18 cellular contexts compared by ENCODE assay signal in genomic region chr7:114981323-114981722, GRCh38. TPM values are rescaled to one million over a fixed set of nuclear protein-coding genes. Genes with fewer than 3 reads are reported as not detected.
DNase-seq lines count a peak whose midpoint lies in the region; ATAC-seq and TF ChIP-seq lines count a peak whose summit lies in the region.
"Had no signal": no experiment of that assay in that cellular context is flagged by ENCODE, and none has a peak within 500 bp of the region (broad histone marks: within the 10 kb centered on the region; RNA-seq: fewer than 3 reads in every experiment).

No MANE protein-coding gene starts in this region.

- no peak for ATAC-seq in activated CD4-positive, alpha-beta T cell treated with anti-CD3 and anti-CD28 coated beads for 36 hours
- ATAC-seq in GM18907 (IDR thresholded peaks at IDR 0.05; ENCODE audit: unreplicated experiment) (peak; percentile 34), heart left ventricle (no peak), GM18868 (IDR thresholded peaks at IDR 0.05; ENCODE audit: unreplicated experiment) (no peak)
- ATAC-seq: A549; activated CD4-positive, CD25-positive, alpha-beta regulatory T cell treated with anti-CD3 and anti-CD28 coated beads, Interleukin-2, amount 50 U/mL, for 24 hours; HepG2; stimulated activated naive B cell treated with anti-CD40 and anti-IgM and Interleukin-4, amounts not matched to agents 10 μg/mL and 1 μg/mL and 100 μg/mL, for 72 hours had no signal

- no peak overlapping the region for H3K9ac ChIP-seq in neural progenitor cell

- no peak for TF ChIP-seq POLR2A in heart left ventricle (IDR thresholded peaks at IDR 0.05)

- peaks cover 3% of the 10 kb centered on the region for H3K9me3 Mint-ChIP-seq in activated CD4-positive, alpha-beta T cell treated with anti-CD3 and anti-CD28 coated beads, Interleukin-2, amount 10 ng/mL, durations not matched to agents 24 days and 14 days
- H3K9me3 Mint-ChIP-seq in activated CD4-positive, alpha-beta T cell treated with anti-CD3 and anti-CD28 coated beads for 36 hours (ENCODE audit: low read depth), result no peaks in the 10 kb centered on the region
- no peaks in the 10 kb centered on the region for H3K9me3 Mint-ChIP-seq in neural progenitor cell
- H3K9me3 Mint-ChIP-seq: nephron; stimulated activated naive B cell treated with anti-CD40 and anti-IgM and Interleukin-4, amounts not matched to agents 10 μg/mL and 1 μg/mL and 100 μg/mL, for 72 hours had no signal

- H2AFZ ChIP-seq in neural progenitor cell (replicated peaks), result no peak overlapping the region

- H3K4me3 ChIP-seq in SJCRH30 (no peak overlapping the region), neural progenitor cell (no peak overlapping the region), heart left ventricle (no peak overlapping the region)
- H3K4me3 ChIP-seq: A549, MG63, transverse colon had no signal

- H3K27me3 Mint-ChIP-seq in activated CD4-positive, alpha-beta T cell treated with anti-CD3 and anti-CD28 coated beads, Interleukin-2, amount 10 ng/mL, durations not matched to agents 24 days and 14 days, result no peaks in the 10 kb centered on the region
- H3K27me3 Mint-ChIP-seq in activated CD4-positive, alpha-beta T cell treated with anti-CD3 and anti-CD28 coated beads for 36 hours, result no peaks in the 10 kb centered on the region
- no peaks in the 10 kb centered on the region for H3K27me3 Mint-ChIP-seq in neural progenitor cell (ENCODE audit: insufficient read depth, low read depth)
- H3K27me3 Mint-ChIP-seq: stimulated activated naive B cell treated with anti-CD40 and anti-IgM and Interleukin-4, amounts not matched to agents 10 μg/mL and 1 μg/mL and 100 μg/mL, for 72 hours had no signal

- 82 to 87% (median 85%) methylated on average over 2 of the region's 2 CpGs for WGBS in heart left ventricle, 4 donors

- no peak for TF ChIP-seq CTCF in neural progenitor cell (IDR thresholded peaks at IDR 0.05)
- no peak for TF ChIP-seq CTCF in heart left ventricle (IDR thresholded peaks at IDR 0.05)

- peak overlapping the region; percentile 92; the same call in 1 of the 2 replicates for H3K27ac ChIP-seq in SJCRH30
- no peak overlapping the region for H3K27ac ChIP-seq in neural progenitor cell
- peak overlapping the region in 3 of 12 donors; percentile 61 to 76 (median 63) for H3K27ac ChIP-seq in heart left ventricle
- H3K27ac ChIP-seq: A549, transverse colon had no signal

- no peaks in the 10 kb centered on the region for H3F3A ChIP-seq in neural progenitor cell (ENCODE audit: low read depth)

- no peaks in the 10 kb centered on the region for H4K20me1 ChIP-seq in neural progenitor cell (ENCODE audit: low read depth)

- H3K36me3 Mint-ChIP-seq in activated CD4-positive, alpha-beta T cell treated with anti-CD3 and anti-CD28 coated beads, Interleukin-2, amount 10 ng/mL, durations not matched to agents 24 days and 14 days (ENCODE audit: low read depth), result peaks cover 61% of the 10 kb centered on the region
- peaks cover 47% of the 10 kb centered on the region for H3K36me3 Mint-ChIP-seq in activated CD4-positive, alpha-beta T cell treated with anti-CD3 and anti-CD28 coated beads for 36 hours (ENCODE audit: low read depth)
- peaks cover 2% of the 10 kb centered on the region for H3K36me3 Mint-ChIP-seq in neural progenitor cell

- H3K4me3 Mint-ChIP-seq in activated CD4-positive, alpha-beta T cell treated with anti-CD3 and anti-CD28 coated beads, Interleukin-2, amount 10 ng/mL, durations not matched to agents 24 days and 14 days, result peak overlapping the region; percentile 48
- H3K4me3 Mint-ChIP-seq in activated CD4-positive, alpha-beta T cell treated with anti-CD3 and anti-CD28 coated beads for 36 hours, result no peak overlapping the region
- no peak overlapping the region for H3K4me3 Mint-ChIP-seq in neural progenitor cell
- H3K4me3 Mint-ChIP-seq: nephron; stimulated activated naive B cell treated with anti-CD40 and anti-IgM and Interleukin-4, amounts not matched to agents 10 μg/mL and 1 μg/mL and 100 μg/mL, for 72 hours had no signal

- no peak overlapping the region for H3K4me2 ChIP-seq in neural progenitor cell
- H3K4me2 ChIP-seq: A549 had no signal

- CTCF ChIA-PET in activated CD4-positive, alpha-beta T cell treated with anti-CD3 and anti-CD28 coated beads for 36 hours (lab: Charles Lee), result interaction anchor here (0.6 kb wide), 1 partner anchor 373 kb away, joined by 3 read pairs; no protein-coding TSS in a partner anchor

- peak overlapping the region; percentile 15 for H3K27ac Mint-ChIP-seq in activated CD4-positive, alpha-beta T cell treated with anti-CD3 and anti-CD28 coated beads, Interleukin-2, amount 10 ng/mL, durations not matched to agents 24 days and 14 days
- no peak overlapping the region for H3K27ac Mint-ChIP-seq in activated CD4-positive, alpha-beta T cell treated with anti-CD3 and anti-CD28 coated beads for 36 hours
- H3K27ac Mint-ChIP-seq in neural progenitor cell, result peak overlapping the region; percentile 19
- H3K27ac Mint-ChIP-seq: nephron; stimulated activated naive B cell treated with anti-CD40 and anti-IgM and Interleukin-4, amounts not matched to agents 10 μg/mL and 1 μg/mL and 100 μg/mL, for 72 hours had no signal

- H3K27me3 ChIP-seq in SJCRH30 (no peaks in the 10 kb centered on the region), neural progenitor cell (no peaks in the 10 kb centered on the region), heart left ventricle (no peaks in the 10 kb centered on the region)
- H3K27me3 ChIP-seq: MG63, transverse colon had no signal

- H3K36me3 ChIP-seq in SJCRH30, result peaks cover 21% of the 10 kb centered on the region
- H3K36me3 ChIP-seq in neural progenitor cell, result no peaks in the 10 kb centered on the region
- peaks cover 0 to 7% (median 0%) of the 10 kb centered on the region in 9 donors for H3K36me3 ChIP-seq in heart left ventricle
- H3K36me3 ChIP-seq: MG63, transverse colon had no signal

- no peak for DNase-seq in activated CD4-positive, alpha-beta T cell treated with anti-CD3 and anti-CD28 coated beads, Interleukin-2, amount 10 ng/mL, durations not matched to agents 24 days and 14 days
- no peak for DNase-seq in activated CD4-positive, alpha-beta T cell treated with anti-CD3 and anti-CD28 coated beads for 36 hours
- DNase-seq in SJCRH30 (no peak), neural progenitor cell (ENCODE audit: low spot score) (no peak), iPS-NIHi11 (ENCODE audit: low spot score) (no peak), heart left ventricle (no peak)
- DNase-seq: DMS79; MG63; NCI-H187; Right ventricle myocardium superior; stimulated activated naive B cell treated with anti-CD40 and anti-IgM and Interleukin-4, amounts not matched to agents 10 μg/mL and 1 μg/mL and 100 μg/mL, for 72 hours; transverse colon had no signal

- H3K9me3 ChIP-seq in SJCRH30 (replicated peaks), result no peaks in the 10 kb centered on the region
- H3K9me3 ChIP-seq in neural progenitor cell (ENCODE audit: low read depth), result no peaks in the 10 kb centered on the region
- H3K9me3 ChIP-seq in heart left ventricle, result no peaks in the 10 kb centered on the region
- H3K9me3 ChIP-seq: A549, MG63, transverse colon had no signal

- peaks cover 56% of the 10 kb centered on the region for H3K4me1 ChIP-seq in SJCRH30
- no peaks in the 10 kb centered on the region for H3K4me1 ChIP-seq in neural progenitor cell
- peaks cover 0 to 63% (median 37%) of the 10 kb centered on the region in 12 donors for H3K4me1 ChIP-seq in heart left ventricle

- H3K79me2 ChIP-seq in neural progenitor cell (ENCODE audit: low read depth), result no peaks in the 10 kb centered on the region

- POLR2A ChIA-PET in activated CD4-positive, alpha-beta T cell treated with anti-CD3 and anti-CD28 coated beads for 36 hours (lab: Charles Lee), result no interaction called here

- intact Hi-C loops in activated CD4-positive, alpha-beta T cell treated with anti-CD3 and anti-CD28 coated beads, Interleukin-2, amount 10 ng/mL, durations not matched to agents 24 days and 14 days (cut with micrococcal nuclease), result no loop called here
- intact Hi-C loops in activated CD4-positive, alpha-beta T cell treated with anti-CD3 and anti-CD28 coated beads for 36 hours (cut with DNase I, micrococcal nuclease), result no loop called here
- intact Hi-C loops in heart left ventricle (cut with DNase I), result loop anchor here in 4 of 10 donors (5.0 to 10.0 kb wide), 4 partner anchors 57 to 233 kb away; partner anchors contain the start of gene MDFIC (in 1 of the 4)

- peaks cover 36% of the 10 kb centered on the region for H3K4me1 Mint-ChIP-seq in activated CD4-positive, alpha-beta T cell treated with anti-CD3 and anti-CD28 coated beads, Interleukin-2, amount 10 ng/mL, durations not matched to agents 24 days and 14 days
- H3K4me1 Mint-ChIP-seq in activated CD4-positive, alpha-beta T cell treated with anti-CD3 and anti-CD28 coated beads for 36 hours, result peaks cover 42% of the 10 kb centered on the region
- H3K4me1 Mint-ChIP-seq in neural progenitor cell, result peaks cover 3% of the 10 kb centered on the region

RNA-seq across cellular contexts. Expression of gene MDFIC, which starts 59.4 kb away (rescaled TPM):
- total RNA-seq in activated CD4-positive, alpha-beta T cell treated with anti-CD3 and anti-CD28 coated beads, Interleukin-2, amount 10 ng/mL, durations not matched to agents 24 days and 14 days, result 172 and 175 TPM in 2 replicates
- total RNA-seq in activated CD4-positive, alpha-beta T cell treated with anti-CD3 and anti-CD28 coated beads for 36 hours, result 100 to 1,000 TPM in 1 of 2 experiments, 10 to 100 TPM in 1; 68.4 to 113 TPM
- 64.9 and 72.3 TPM in 2 replicates for total RNA-seq in SJCRH30 (2014; rRNA removed; shearing (Covaris generic))
- total RNA-seq in neural progenitor cell (ENCODE audit: low replicate concordance), result 5.1 and 7.1 TPM in 2 replicates
- total RNA-seq in heart left ventricle, result 10 to 100 TPM; 20.6 to 51.8 (median 34.5) TPM
- 10 to 100 TPM; 11.2 to 12.6 TPM for polyA plus RNA-seq in heart left ventricle
- total RNA-seq: HepG2 had no signal
